Comparison of ENCODE assay signal across 9 cellular contexts in the genomic region with DNA sequence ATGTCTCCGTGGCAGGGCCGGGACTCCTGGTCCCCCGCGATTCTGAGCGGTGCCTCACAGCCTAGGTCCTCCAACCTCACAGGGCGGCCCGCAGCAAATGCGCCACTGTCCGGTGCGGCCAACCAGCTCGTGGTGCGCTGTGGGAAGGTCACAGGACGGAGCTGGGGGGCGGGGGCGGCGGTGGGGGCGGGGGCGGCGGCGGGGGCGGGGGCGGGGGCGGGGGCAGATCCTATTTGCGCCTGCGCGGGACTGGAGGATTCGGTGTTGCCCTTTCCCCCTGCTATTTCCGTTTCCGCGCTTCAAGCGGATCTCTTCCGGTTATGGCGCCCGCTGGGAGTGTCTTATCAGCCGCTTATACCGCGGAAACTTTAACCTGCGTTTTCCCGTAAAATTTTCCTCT.
DNase-seq lines count a peak whose midpoint lies in the region; ATAC-seq, FAIRE-seq and TF ChIP-seq lines count a peak whose summit lies in the region.
"Had no signal": no experiment of that assay in that cellular context is flagged by ENCODE, and none has a peak within 500 bp of the region (broad histone marks: within the 10 kb centered on the region; RNA-seq: fewer than 3 reads in every experiment).

No MANE protein-coding gene starts in this region.

- no peak for TF ChIP-seq RAD21 in GM12878 (IDR thresholded peaks at IDR 0.05; ENCODE audit: insufficient read depth, low read depth, low read length)

- H3K27me3 ChIP-seq in GM12878 (replicated peaks in 1 of 2; ENCODE audit: control insufficient read depth in 2 of 2, insufficient read depth in 2 of 2, low read length in 1 of 2) (no peaks in the 10 kb centered on the region), subcutaneous abdominal adipose tissue (ENCODE audit: control insufficient read depth in 5 of 5, insufficient read depth in 4 of 5, low read length in 5 of 5) (no peaks in the 10 kb centered on the region)

- peak; percentile 12 for DNase-seq in activated CD4-positive, alpha-beta T cell treated with anti-CD3 and anti-CD28 coated beads for 48 hours
- DNase-seq in activated CD4-positive, alpha-beta T cell treated with anti-CD3 and anti-CD28 coated beads for 1 hour: no peak
- DNase-seq in GM12878 (ENCODE audit: low read depth, low spot score): no peak
- peak; percentile 59 for DNase-seq in inferior parietal cortex (ENCODE audit: extremely low spot score)
- no peak for DNase-seq in NOMO-1 treated with dmso at 0.1 percent for 144 hours (lab: John Stamatoyannopoulos, UW; ENCODE audit: unreplicated experiment)
- no peak for DNase-seq in GOT3 (lab: John Stamatoyannopoulos, UW)
- DNase-seq: left colon had no signal

- H4K20me1 ChIP-seq in GM12878 (ENCODE audit: control insufficient read depth, insufficient read depth): no peaks in the 10 kb centered on the region

- no peak for FAIRE-seq in GM12878 (lab: Jason Lieb, UNC)

- H3K27ac ChIP-seq in GM12878 (ENCODE audit: control insufficient read depth, insufficient read depth) (no peak overlapping the region), subcutaneous abdominal adipose tissue (ENCODE audit: low read depth, low read length) (no peak overlapping the region)

- RAD21 ChIA-PET in GM12878 (lab: Charles Lee; ENCODE audit: unreplicated experiment): no interaction called here

- SMC1A ChIA-PET in GM12878 (lab: Charles Lee; ENCODE audit: uncharacterized antibody, unreplicated experiment): no interaction called here

- H3K36me3 ChIP-seq in GM12878 (ENCODE audit: control insufficient read depth in 2 of 2, insufficient read depth in 2 of 2, low read length in 1 of 2) (no peaks in the 10 kb centered on the region), subcutaneous abdominal adipose tissue (ENCODE audit: control insufficient read depth in 5 of 5, insufficient read depth in 5 of 5, low read length in 5 of 5) (no peaks in the 10 kb centered on the region)

- intact Hi-C loops in GM12878 (cut with micrococcal nuclease; ENCODE audit: unreplicated experiment): no loop called here

- H3K79me2 ChIP-seq in GM12878 (ENCODE audit: control insufficient read depth, insufficient read depth, low read length): no peaks in the 10 kb centered on the region

- H2AFZ ChIP-seq in GM12878 (ENCODE audit: control insufficient read depth, low read depth, low read length): no peak overlapping the region

- TF ChIP-seq CTCF in GM12878 (IDR thresholded peaks at IDR 0.05 in 2 of 3, conservative IDR thresholded peaks at IDR 0.05 in 1 of 3; ENCODE audit: control insufficient read depth in 2 of 3, extremely low read depth in 1 of 3, insufficient read depth in 1 of 3, low read depth in 3 of 3, low read length in 3 of 3): no peak

- H3K9me3 ChIP-seq in GM12878 (replicated peaks; ENCODE audit: control insufficient read depth, insufficient read depth, low read length) (peaks cover 2% of the 10 kb centered on the region; the same call in 1 of the 3 replicates), subcutaneous abdominal adipose tissue (ENCODE audit: control insufficient read depth in 5 of 5, low read length in 5 of 5) (peaks cover 0 to 4% (median 4%) of the 10 kb centered on the region in 5 donors)

- TF ChIP-seq POLR2A in GM12878 (IDR thresholded peaks at IDR 0.05; ENCODE audit: low read depth, low read length) (no peak), GM18505 (IDR thresholded peaks at IDR 0.05; ENCODE audit: borderline replicate concordance, extremely low read depth, insufficient read depth, insufficient read length) (no peak)

- no peak overlapping the region for H3K4me3 ChIP-seq in GM12878
- peak overlapping the region; percentile 43 to 67 (median 56) for H3K4me3 ChIP-seq in subcutaneous abdominal adipose tissue (ENCODE audit: low read depth in 1 of 5, low read length in 5 of 5)

- ATAC-seq in GM12878 (no peak), GM18505 (IDR thresholded peaks at IDR 0.05; ENCODE audit: unreplicated experiment) (no peak)
- ATAC-seq: left colon had no signal

- H3K4me1 ChIP-seq in GM12878 (ENCODE audit: control insufficient read depth, insufficient read depth, low read length) (no peaks in the 10 kb centered on the region), subcutaneous abdominal adipose tissue (ENCODE audit: control insufficient read depth in 5 of 5, insufficient read depth in 5 of 5, low read length in 5 of 5) (peaks cover 0 to 4% (median 0%) of the 10 kb centered on the region in 5 donors)

- no peak overlapping the region for H3K4me2 ChIP-seq in GM12878 (ENCODE audit: control insufficient read depth, insufficient read depth)

- 84% methylated on average over 14 of the region's 39 CpGs for WGBS in GM12878 (ENCODE audit: insufficient coverage, insufficient replicate concordance, low lambda C conversion rate, missing lambda C conversion rate)

- H3K9ac ChIP-seq in GM12878 (ENCODE audit: control insufficient read depth, insufficient read depth, low read length): no peak overlapping the region
- no peak overlapping the region for H3K9ac ChIP-seq in subcutaneous abdominal adipose tissue (ENCODE audit: low read length in 5 of 5)

- POLR2A ChIA-PET in GM12878 (lab: Charles Lee): no interaction called here

- CTCF ChIA-PET in GM12878 (lab: Yijun Ruan, JAX): no interaction called here

- in situ Hi-C loops in GM12878 (cut with MboI): no loop called here

- no TSS peak for BruUV-seq in GM12878 (replicated peaks; lab: Mats Ljungman, UMichigan)

- TF ChIP-seq EP300 in GM12878 (IDR thresholded peaks at IDR 0.05; ENCODE audit: borderline replicate concordance in 1 of 2, control insufficient read depth in 1 of 2, low read depth in 2 of 2, low read length in 2 of 2): no peak

TF ChIP-seq in GM12878, 131 proteins besides CTCF, POLR2A, EP300 and RAD21:
- no peak for TF ChIP-seq GABPA (IDR thresholded peaks at IDR 0.05; ENCODE audit: low read depth)
- TF ChIP-seq NR2C1 (IDR thresholded peaks at IDR 0.05): peak; percentile 17; the same call in 1 of the 2 replicates
- TF ChIP-seq, protein P1, sequence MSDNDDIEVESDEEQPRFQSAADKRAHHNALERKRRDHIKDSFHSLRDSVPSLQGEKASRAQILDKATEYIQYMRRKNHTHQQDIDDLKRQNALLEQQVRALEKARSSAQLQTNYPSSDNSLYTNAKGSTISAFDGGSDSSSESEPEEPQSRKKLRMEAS (IDR thresholded peaks at IDR 0.05; ENCODE audit: low read depth, low read length): no peak
- TF ChIP-seq CHD1 (IDR thresholded peaks at IDR 0.05; ENCODE audit: low read depth, low read length): no peak
- no peak for TF ChIP-seq TCF3 (IDR thresholded peaks at IDR 0.05; ENCODE audit: borderline replicate concordance, insufficient read depth, low read depth, low read length)
- TF ChIP-seq, protein P2, sequence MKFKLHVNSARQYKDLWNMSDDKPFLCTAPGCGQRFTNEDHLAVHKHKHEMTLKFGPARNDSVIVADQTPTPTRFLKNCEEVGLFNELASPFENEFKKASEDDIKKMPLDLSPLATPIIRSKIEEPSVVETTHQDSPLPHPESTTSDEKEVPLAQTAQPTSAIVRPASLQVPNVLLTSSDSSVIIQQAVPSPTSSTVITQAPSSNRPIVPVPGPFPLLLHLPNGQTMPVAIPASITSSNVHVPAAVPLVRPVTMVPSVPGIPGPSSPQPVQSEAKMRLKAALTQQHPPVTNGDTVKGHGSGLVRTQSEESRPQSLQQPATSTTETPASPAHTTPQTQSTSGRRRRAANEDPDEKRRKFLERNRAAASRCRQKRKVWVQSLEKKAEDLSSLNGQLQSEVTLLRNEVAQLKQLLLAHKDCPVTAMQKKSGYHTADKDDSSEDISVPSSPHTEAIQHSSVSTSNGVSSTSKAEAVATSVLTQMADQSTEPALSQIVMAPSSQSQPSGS (IDR thresholded peaks at IDR 0.05; ENCODE audit: low read length): no peak
- TF ChIP-seq NR2C2 (IDR thresholded peaks at IDR 0.05; ENCODE audit: borderline replicate concordance, control insufficient read depth, insufficient read length, low read depth): no peak
- no peak for TF ChIP-seq NFYA (IDR thresholded peaks at IDR 0.05; ENCODE audit: borderline replicate concordance, low read depth, low read length)

Comparison
In these comparisons a context has a peak if more than half of its experiments do, and no peak if none do; other contexts are left out.
1. DNase-seq: peak in activated CD4-positive, alpha-beta T cell treated with anti-CD3 and anti-CD28 coated beads for 48 hours (single experiment) and inferior parietal cortex (single experiment); none in activated CD4-positive, alpha-beta T cell treated with anti-CD3 and anti-CD28 coated beads for 1 hour (single experiment), GM12878 (single experiment), NOMO-1 treated with dmso at 0.1 percent for 144 hours (single experiment) and GOT3 (single experiment).